Comparison of ENCODE assay signal across 1 cellular context in the genomic region with DNA sequence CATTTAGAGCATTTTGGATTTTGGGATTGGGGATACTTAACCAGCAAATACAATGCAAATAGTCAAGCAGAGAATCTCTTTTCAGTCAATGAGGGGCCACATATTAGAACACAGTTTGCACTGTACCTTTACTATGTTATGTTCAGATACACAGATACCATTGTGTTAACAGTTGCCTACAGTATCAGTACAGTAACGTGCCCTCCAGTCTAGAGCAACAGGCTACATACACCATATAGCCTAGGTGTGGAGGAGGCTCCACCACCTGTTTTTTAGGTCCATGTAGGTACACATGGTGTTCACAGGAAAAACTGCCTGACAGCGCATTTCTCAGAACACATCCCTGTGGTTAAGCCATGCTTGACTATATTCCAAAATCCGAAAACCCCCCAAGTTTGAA.
TF ChIP-seq lines count a peak whose summit lies in the region.

No MANE protein-coding gene starts in this region.

TF ChIP-seq in K562, 482 proteins besides CTCF, POLR2A, EP300 and RAD21 (continued from another document):
- TF ChIP-seq, protein P1, sequence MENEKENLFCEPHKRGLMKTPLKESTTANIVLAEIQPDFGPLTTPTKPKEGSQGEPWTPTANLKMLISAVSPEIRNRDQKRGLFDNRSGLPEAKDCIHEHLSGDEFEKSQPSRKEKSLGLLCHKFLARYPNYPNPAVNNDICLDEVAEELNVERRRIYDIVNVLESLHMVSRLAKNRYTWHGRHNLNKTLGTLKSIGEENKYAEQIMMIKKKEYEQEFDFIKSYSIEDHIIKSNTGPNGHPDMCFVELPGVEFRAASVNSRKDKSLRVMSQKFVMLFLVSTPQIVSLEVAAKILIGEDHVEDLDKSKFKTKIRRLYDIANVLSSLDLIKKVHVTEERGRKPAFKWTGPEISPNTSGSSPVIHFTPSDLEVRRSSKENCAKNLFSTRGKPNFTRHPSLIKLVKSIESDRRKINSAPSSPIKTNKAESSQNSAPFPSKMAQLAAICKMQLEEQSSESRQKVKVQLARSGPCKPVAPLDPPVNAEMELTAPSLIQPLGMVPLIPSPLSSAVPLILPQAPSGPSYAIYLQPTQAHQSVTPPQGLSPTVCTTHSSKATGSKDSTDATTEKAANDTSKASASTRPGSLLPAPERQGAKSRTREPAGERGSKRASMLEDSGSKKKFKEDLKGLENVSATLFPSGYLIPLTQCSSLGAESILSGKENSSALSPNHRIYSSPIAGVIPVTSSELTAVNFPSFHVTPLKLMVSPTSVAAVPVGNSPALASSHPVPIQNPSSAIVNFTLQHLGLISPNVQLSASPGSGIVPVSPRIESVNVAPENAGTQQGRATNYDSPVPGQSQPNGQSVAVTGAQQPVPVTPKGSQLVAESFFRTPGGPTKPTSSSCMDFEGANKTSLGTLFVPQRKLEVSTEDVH (IDR thresholded peaks at IDR 0.05; ENCODE audit: low read depth, partially characterized antibody) = no peak
- TF ChIP-seq, protein P2, sequence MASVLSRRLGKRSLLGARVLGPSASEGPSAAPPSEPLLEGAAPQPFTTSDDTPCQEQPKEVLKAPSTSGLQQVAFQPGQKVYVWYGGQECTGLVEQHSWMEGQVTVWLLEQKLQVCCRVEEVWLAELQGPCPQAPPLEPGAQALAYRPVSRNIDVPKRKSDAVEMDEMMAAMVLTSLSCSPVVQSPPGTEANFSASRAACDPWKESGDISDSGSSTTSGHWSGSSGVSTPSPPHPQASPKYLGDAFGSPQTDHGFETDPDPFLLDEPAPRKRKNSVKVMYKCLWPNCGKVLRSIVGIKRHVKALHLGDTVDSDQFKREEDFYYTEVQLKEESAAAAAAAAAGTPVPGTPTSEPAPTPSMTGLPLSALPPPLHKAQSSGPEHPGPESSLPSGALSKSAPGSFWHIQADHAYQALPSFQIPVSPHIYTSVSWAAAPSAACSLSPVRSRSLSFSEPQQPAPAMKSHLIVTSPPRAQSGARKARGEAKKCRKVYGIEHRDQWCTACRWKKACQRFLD (CRISPR knock-in tag; IDR thresholded peaks at IDR 0.05) = no peak
- TF ChIP-seq TEAD1 (CRISPR knock-in tag; IDR thresholded peaks at IDR 0.05) = no peak
- TF ChIP-seq CREB1 (IDR thresholded peaks at IDR 0.05) = no peak
- TF ChIP-seq CREB1 (CRISPR knock-in tag; IDR thresholded peaks at IDR 0.05) = no peak
- no peak for TF ChIP-seq XRCC3 (IDR thresholded peaks at IDR 0.05)
- no peak for TF ChIP-seq MCM7 (IDR thresholded peaks at IDR 0.05)
- no peak for TF ChIP-seq MTA3 (IDR thresholded peaks at IDR 0.05; ENCODE audit: borderline replicate concordance)
- no peak for TF ChIP-seq CCAR2 (IDR thresholded peaks at IDR 0.05; ENCODE audit: low read depth, low read length)
- TF ChIP-seq TCF3 (CRISPR knock-in tag; IDR thresholded peaks at IDR 0.05) = no peak
TF ChIP-seq in K562: peak in this region for 0.
